Comparison of ENCODE assay signal across 28 cellular contexts in the genomic region with DNA sequence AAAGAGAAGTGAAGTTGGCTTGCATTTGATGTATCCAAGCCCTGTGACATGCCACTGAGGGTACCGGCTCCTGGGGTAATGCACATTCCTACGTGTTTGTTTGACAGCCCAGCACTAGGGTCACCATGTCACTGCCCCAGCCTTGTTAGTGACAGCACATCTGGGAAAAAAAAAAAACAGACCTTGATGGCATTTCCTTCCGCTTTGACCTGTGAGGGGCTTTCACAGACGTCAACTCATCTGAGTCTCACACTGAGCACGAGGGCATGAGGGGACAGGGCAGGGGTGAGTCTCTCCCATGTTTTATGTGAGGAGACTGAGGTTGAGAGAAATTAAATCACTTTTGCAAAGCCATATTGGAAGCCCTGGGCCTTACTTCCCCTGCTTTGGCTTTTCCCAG.
"Had no signal": no experiment of that assay in that cellular context is flagged by ENCODE, and none has a peak within 500 bp of the region (broad histone marks: within the 10 kb centered on the region; RNA-seq: fewer than 3 reads in every experiment).

No MANE protein-coding gene starts in this region.

- DNase-seq: activated B cell treated with CpG ODN at 0.5 μM for 24 hours; activated CD4-positive, alpha-beta memory T cell treated with anti-CD3 and anti-CD28 coated beads, Interleukin-2, amount 10 ng/mL, durations not matched to agents 7 days and 5 days; activated CD4-positive, alpha-beta T cell treated with anti-CD3 and anti-CD28 coated beads for 4 hours; activated CD4-positive, alpha-beta T cell treated with anti-CD3 and anti-CD28 coated beads, Interleukin-2, amount 10 ng/mL, durations not matched to agents 24 days and 14 days; activated CD4-positive, alpha-beta T cell treated with anti-CD3 and anti-CD28 coated beads, Interleukin-2, amount 50 U/mL, for 48 hours; activated CD4-positive, CD25-positive, alpha-beta regulatory T cell treated with anti-CD3 and anti-CD28 coated beads, Interleukin-2, amount 50 U/mL, for 72 hours; activated CD8-positive, alpha-beta memory T cell treated with anti-CD3 and anti-CD28 coated beads for 24 hours; activated CD8-positive, alpha-beta memory T cell treated with anti-CD3 and anti-CD28 coated beads, Interleukin-2, amount 10 ng/mL, durations not matched to agents 7 days and 5 days; activated CD8-positive, alpha-beta memory T cell treated with anti-CD3 and anti-CD28 coated beads, Interleukin-2, amount 50 U/mL, for 48 hours; activated CD8-positive, alpha-beta T cell treated with anti-CD3 and anti-CD28 coated beads, Interleukin-2, amount 10 ng/mL, durations not matched to agents 7 days and 5 days; activated effector memory CD4-positive, alpha-beta T cell treated with Interleukin-2 at 50 U/mL for 16 hours; activated gamma-delta T cell; activated naive CD4-positive, alpha-beta T cell treated with anti-CD3 and anti-CD28 coated beads, Interleukin-2, amount 10 ng/mL, durations not matched to agents 7 days and 5 days; activated naive CD4-positive, alpha-beta T cell treated with Interleukin-2 at 50 U/mL for 16 hours; activated naive CD8-positive, alpha-beta T cell treated with anti-CD3 and anti-CD28 coated beads, Interleukin-2, amount 10 ng/mL, durations not matched to agents 7 days and 5 days; activated naive CD8-positive, alpha-beta T cell treated with anti-CD3 and anti-CD28 coated beads, Interleukin-2, amount 50 U/mL, for 24 hours; activated T-cell treated with anti-CD3 and anti-CD28 coated beads, Interleukin-2, amount 50 U/mL, for 24 hours; activated T-cell treated with anti-CD3 and anti-CD28 coated beads, Interleukin-2, amount 50 U/mL, for 48 hours; amygdala; anterior cingulate cortex; caudate nucleus; cerebellar nuclear complex; T-helper 1 cell; T-helper 2 cell; T-helper 9 cell had no signal

- H3K36me3 ChIP-seq: ascending aorta, cardiac muscle cell had no signal

- H3K27ac ChIP-seq: ascending aorta, VCaP had no signal

- H3K4me3 ChIP-seq: ascending aorta, cardiac muscle cell had no signal

- H3K9me3 ChIP-seq: ascending aorta had no signal

- H3K27me3 ChIP-seq: ascending aorta, cardiac muscle cell had no signal

- ATAC-seq: activated CD8-positive, alpha-beta memory T cell treated with anti-CD3 and anti-CD28 coated beads, Interleukin-2, amount 10 ng/mL, durations not matched to agents 7 days and 5 days; activated CD8-positive, alpha-beta T cell treated with anti-CD3 and anti-CD28 coated beads, Interleukin-2, amount 10 ng/mL, durations not matched to agents 7 days and 5 days; activated naive CD8-positive, alpha-beta T cell treated with anti-CD3 and anti-CD28 coated beads, Interleukin-2, amount 50 U/mL, for 24 hours had no signal
